ENCODE assay signal across 1 cellular context in genomic region chr6:27156874-27157460, GRCh38.
TF ChIP-seq lines count a peak whose summit lies in the region.

No MANE protein-coding gene starts in this region.

TF ChIP-seq in K562, 482 proteins besides CTCF, POLR2A, EP300 and RAD21 (continued from another document and continues in another):
- TF ChIP-seq ZNF280B (CRISPR knock-in tag; IDR thresholded peaks at IDR 0.05) = no peak
- TF ChIP-seq RNF219 (CRISPR knock-in tag; IDR thresholded peaks at IDR 0.05) = no peak
- 0 out of 2 replicates have a peak, but pooled peaks have one; percentile 54 for TF ChIP-seq ZBTB26 (CRISPR knock-in tag; IDR thresholded peaks at IDR 0.05)
- TF ChIP-seq ARHGAP35 (IDR thresholded peaks at IDR 0.05; ENCODE audit: partially characterized antibody) = peak; percentile 88
- TF ChIP-seq POLR2B (IDR thresholded peaks at IDR 0.05; ENCODE audit: low read depth, partially characterized antibody) = peak; percentile 29
- TF ChIP-seq PHTF2 (CRISPR knock-in tag; IDR thresholded peaks at IDR 0.05) = no peak
- TF ChIP-seq MGA (IDR thresholded peaks at IDR 0.05) = 0 out of 2 replicates have a peak, but pooled peaks have one; percentile 12
- peak; percentile 45; the same call in 1 of the 2 replicates for TF ChIP-seq HDAC2 (IDR thresholded peaks at IDR 0.05)
- TF ChIP-seq CSDE1 (IDR thresholded peaks at IDR 0.05) = peak in 1 of 2 experiments; percentile 82; a peak in 1 of 4 replicates
- TF ChIP-seq BRD9 (IDR thresholded peaks at IDR 0.05; ENCODE audit: low read depth, partially characterized antibody) = peak; percentile 46
- TF ChIP-seq BRD4 (IDR thresholded peaks at IDR 0.05) = no peak
- TF ChIP-seq CCNT2 (IDR thresholded peaks at IDR 0.05; ENCODE audit: borderline replicate concordance, extremely low read depth, insufficient read length, low read depth, low read length) = no peak
- no peak for TF ChIP-seq ZBTB43 (CRISPR knock-in tag; IDR thresholded peaks at IDR 0.05)
- TF ChIP-seq ZNF699 (CRISPR knock-in tag; IDR thresholded peaks at IDR 0.05; ENCODE audit: insufficient replicate concordance) = no peak
- no peak for TF ChIP-seq ZZZ3 (IDR thresholded peaks at IDR 0.05)
- TF ChIP-seq WHSC1 (IDR thresholded peaks at IDR 0.05; ENCODE audit: low read length) = no peak
- TF ChIP-seq HOXB6 (CRISPR knock-in tag; IDR thresholded peaks at IDR 0.05; ENCODE audit: borderline replicate concordance) = no peak
- peak; percentile 52 to 85; a peak in 2 of 4 replicates for TF ChIP-seq HDAC1 (IDR thresholded peaks at IDR 0.05)
- no peak for TF ChIP-seq ZNF444 (CRISPR knock-in tag; IDR thresholded peaks at IDR 0.05)
- TF ChIP-seq ZHX1 (conservative IDR thresholded peaks at IDR 0.05; ENCODE audit: low read length) = no peak
- TF ChIP-seq ZNF583 (CRISPR knock-in tag; IDR thresholded peaks at IDR 0.05) = no peak
- TF ChIP-seq RBFOX2 (IDR thresholded peaks at IDR 0.05; ENCODE audit: low read depth, low read length) = no peak
- TF ChIP-seq MTA2 (IDR thresholded peaks at IDR 0.05; ENCODE audit: low read depth) = peak; percentile 69
- no peak for TF ChIP-seq PPARD (CRISPR knock-in tag; IDR thresholded peaks at IDR 0.05)
- no peak for TF ChIP-seq YBX1 (IDR thresholded peaks at IDR 0.05)
- TF ChIP-seq THAP7 (CRISPR knock-in tag; IDR thresholded peaks at IDR 0.05) = no peak
- 0 out of 2 replicates have a peak, but pooled peaks have one; percentile 4 for TF ChIP-seq GABPA (tag; conservative IDR thresholded peaks at IDR 0.05; ENCODE audit: low read depth)
- TF ChIP-seq NELFE (IDR thresholded peaks at IDR 0.05; ENCODE audit: insufficient read depth, insufficient read length) = no peak
- no peak for TF ChIP-seq ZNF395 (CRISPR knock-in tag; IDR thresholded peaks at IDR 0.05)
- no peak for TF ChIP-seq STAT5A (IDR thresholded peaks at IDR 0.05; ENCODE audit: borderline replicate concordance, low read length)
- no peak for TF ChIP-seq ATF2 (CRISPR knock-in tag; IDR thresholded peaks at IDR 0.05)
- TF ChIP-seq SP1 (CRISPR knock-in tag; IDR thresholded peaks at IDR 0.05) = no peak; the same call in 1 of the 2 replicates
- TF ChIP-seq TRIM24 (IDR thresholded peaks at IDR 0.05) = peak in 1 of 2 experiments; percentile 41; a peak in 1 of 4 replicates
- TF ChIP-seq ZNF232 (CRISPR knock-in tag; IDR thresholded peaks at IDR 0.05) = no peak
